Comparison of ENCODE assay signal across 8 cellular contexts in the genomic region with DNA sequence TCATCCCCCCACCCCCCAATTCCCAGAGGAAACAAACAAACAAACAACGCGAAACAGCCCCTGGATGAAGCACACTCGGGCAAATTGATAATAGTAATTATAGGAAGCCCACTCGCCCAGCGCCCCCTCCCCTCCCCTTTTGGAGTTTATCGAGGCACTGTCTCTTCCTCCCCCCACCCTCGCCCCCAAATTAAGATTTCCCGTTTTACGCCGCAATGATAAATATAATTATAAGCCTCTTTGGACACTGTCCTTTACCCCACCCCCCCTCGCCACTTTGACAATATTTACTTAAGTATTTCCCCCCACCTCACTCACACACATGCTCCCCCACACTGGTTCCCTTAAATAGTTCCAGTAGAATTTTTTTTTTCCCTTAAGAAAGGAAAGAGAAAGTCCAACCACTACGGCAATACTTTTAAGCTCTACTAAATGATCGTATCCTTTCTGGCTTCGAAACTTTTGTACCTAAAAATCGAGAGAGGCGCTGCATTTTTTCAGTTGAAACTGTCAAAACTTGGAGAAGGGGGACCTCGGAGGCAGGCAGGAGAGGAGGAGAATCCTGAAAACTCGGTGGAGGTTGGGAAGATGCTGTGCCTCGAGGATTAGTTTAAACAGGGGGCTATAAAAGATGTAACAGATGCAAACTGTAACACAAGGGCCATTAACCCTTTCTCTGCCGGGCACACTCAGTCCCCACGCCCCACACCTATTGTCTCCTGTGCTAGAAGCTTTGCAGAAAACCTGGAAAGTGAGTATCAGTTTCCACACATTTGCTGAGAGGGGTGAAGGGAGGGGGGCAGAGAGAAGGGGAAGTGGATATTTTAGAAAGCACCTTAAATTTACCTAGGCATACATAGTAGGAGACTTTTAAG. TPM values are rescaled to one million over a fixed set of nuclear protein-coding genes. Genes with fewer than 3 reads are reported as not detected.
A peak's percentile ranks its signal among the peaks of the same experiment; 100 is the strongest.
DNase-seq lines count a peak whose midpoint lies in the region; ATAC-seq and TF ChIP-seq lines count a peak whose summit lies in the region.

No MANE protein-coding gene starts in this region.

- POLR2A ChIA-PET in OCI-LY7 (lab: Charles Lee) = interaction anchor here (0.7 kb wide), 1 partner anchor 10 kb away, joined by 3 read pairs; no protein-coding TSS in a partner anchor

- H3K27ac ChIP-seq in OCI-LY7 (ENCODE audit: low read depth, low read length, poor library complexity, severe bottlenecking) (no peak overlapping the region), esophagus muscularis mucosa (replicated peaks in 1 of 4) (peak overlapping the region; percentile 87 to 90 (median 89))

- intact Hi-C loops in OCI-LY7 (cut with micrococcal nuclease; ENCODE audit: unreplicated experiment) (loop anchor here (1.0 to 10.0 kb wide), 6 partner anchors 63 to 894 kb away; a partner anchor contains a TSS), esophagus muscularis mucosa (cut with DNase I) (loop anchor here (10.0 kb wide), 1 partner anchor 63 kb away; no protein-coding TSS in a partner anchor)

- WGBS in esophagus muscularis mucosa = 3% methylated on average over 21 of the region's 21 CpGs

- H3K36me3 ChIP-seq in GM06990 (ENCODE audit: control insufficient read depth, insufficient read depth, low read length) = no peaks in the 10 kb centered on the region
- no peaks in the 10 kb centered on the region for H3K36me3 ChIP-seq in OCI-LY7 (ENCODE audit: insufficient read depth, low read length)
- H3K36me3 ChIP-seq in esophagus muscularis mucosa = no peaks in the 10 kb centered on the region

- BruUV-seq in OCI-LY7 (replicated peaks; lab: Mats Ljungman, UMichigan) = no TSS peak

- no peak for TF ChIP-seq POLR2A in esophagus muscularis mucosa (IDR thresholded peaks at IDR 0.05; ENCODE audit: low read depth)

- CTCF ChIA-PET in OCI-LY7 (lab: Charles Lee; ENCODE audit: unreplicated experiment) = no interaction called here

- peaks cover 44% of the 10 kb centered on the region for H3K4me1 ChIP-seq in OCI-LY7 (ENCODE audit: insufficient read depth, low read length, poor library complexity, severe bottlenecking)
- H3K4me1 ChIP-seq in esophagus muscularis mucosa = peaks cover 4 to 48% (median 34%) of the 10 kb centered on the region in 4 donors

- peak overlapping the region; percentile 41 for H2AFZ ChIP-seq in OCI-LY7 (ENCODE audit: low read length)

- H3K27me3 ChIP-seq in GM06990 (replicated peaks; ENCODE audit: control insufficient read depth, insufficient read depth, low read length) = peaks cover 7% of the 10 kb centered on the region
- H3K27me3 ChIP-seq in esophagus muscularis mucosa = peaks cover 0 to 98% (median 42%) of the 10 kb centered on the region in 4 donors

- no peaks in the 10 kb centered on the region for H3K79me2 ChIP-seq in OCI-LY7 (ENCODE audit: insufficient read depth, low read depth, low read length)

- no peaks in the 10 kb centered on the region for H3K9me2 ChIP-seq in OCI-LY7 (ENCODE audit: insufficient read depth, low read length)

- H3K4me3 ChIP-seq in GM06990 (replicated peaks; ENCODE audit: low read depth, low read length) (peak overlapping the region; percentile 65), OCI-LY7 (ENCODE audit: low read depth, low read length, poor library complexity, severe bottlenecking) (peak overlapping the region; percentile 83), esophagus muscularis mucosa (peak overlapping the region; percentile 64 to 82 (median 69))

- TF ChIP-seq EP300 in esophagus muscularis mucosa (IDR thresholded peaks at IDR 0.05) = no peak

- TF ChIP-seq CTCF in GM06990 (IDR thresholded peaks at IDR 0.05; ENCODE audit: insufficient read depth, low read length, poor library complexity, severe bottlenecking) (no peak), OCI-LY7 (conservative IDR thresholded peaks at IDR 0.05; ENCODE audit: low read length) (peak; percentile 31; the same call in 1 of the 2 replicates), esophagus muscularis mucosa (IDR thresholded peaks at IDR 0.05) (no peak)

- H3K4me2 ChIP-seq in OCI-LY7 (ENCODE audit: low read length) = peak overlapping the region; percentile 81

- ATAC-seq in GM21825 (IDR thresholded peaks at IDR 0.05; ENCODE audit: unreplicated experiment) = no peak
- no peak for ATAC-seq in GM21360 (IDR thresholded peaks at IDR 0.05; ENCODE audit: unreplicated experiment)
- ATAC-seq in HG03108 (IDR thresholded peaks at IDR 0.05; ENCODE audit: unreplicated experiment) = no peak

- peaks cover 20% of the 10 kb centered on the region; the same call in 1 of the 2 replicates for H4K20me1 ChIP-seq in OCI-LY7 (ENCODE audit: insufficient read depth, low read length)

- H3K9me3 ChIP-seq in OCI-LY7 (ENCODE audit: low read length) (no peaks in the 10 kb centered on the region), esophagus muscularis mucosa (no peaks in the 10 kb centered on the region)

- DNase-seq in GM06990 (ENCODE audit: extremely low read depth, insufficient read length) (no peak), OCI-LY7 (ENCODE audit: low spot score) (peak; percentile 39), esophagus muscularis mucosa (ENCODE audit: extremely low spot score) (no peak), pons (ENCODE audit: low spot score) (peak; percentile 51)
- no peak for DNase-seq in stimulated activated CD4-positive, alpha-beta T cell treated with anti-CD3 and anti-CD28 coated beads, Interleukin-2, amount 100 ng/mL, for 24 hours

RNA-seq across cellular contexts. Expression of a gene that starts 1.9 kb away (rescaled TPM):
- 15.2 and 16.9 TPM in 2 replicates for total RNA-seq in OCI-LY7 (2014; rRNA removed; shearing (Covaris generic))
- total RNA-seq in OCI-LY7 (2022) (4.0 and 5.1 TPM in 2 replicates), esophagus muscularis mucosa (10 to 100 TPM; 41.2 to 68.3 (median 55.7) TPM)

Comparison
In these comparisons a context has a peak if more than half of its experiments do, and no peak if none do; other contexts are left out.
1. DNase-seq: peak in OCI-LY7 (single experiment) and pons (single experiment); none in GM06990 (single experiment), esophagus muscularis mucosa (single experiment) and stimulated activated CD4-positive, alpha-beta T cell treated with anti-CD3 and anti-CD28 coated beads, Interleukin-2, amount 100 ng/mL, for 24 hours (0 of 2).
2. Peak in every context shown above with its lines, with median percentiles within 50 percentile points of each other: H3K4me3 ChIP-seq.